9 cellular contexts compared by ENCODE assay signal in the genomic region with DNA sequence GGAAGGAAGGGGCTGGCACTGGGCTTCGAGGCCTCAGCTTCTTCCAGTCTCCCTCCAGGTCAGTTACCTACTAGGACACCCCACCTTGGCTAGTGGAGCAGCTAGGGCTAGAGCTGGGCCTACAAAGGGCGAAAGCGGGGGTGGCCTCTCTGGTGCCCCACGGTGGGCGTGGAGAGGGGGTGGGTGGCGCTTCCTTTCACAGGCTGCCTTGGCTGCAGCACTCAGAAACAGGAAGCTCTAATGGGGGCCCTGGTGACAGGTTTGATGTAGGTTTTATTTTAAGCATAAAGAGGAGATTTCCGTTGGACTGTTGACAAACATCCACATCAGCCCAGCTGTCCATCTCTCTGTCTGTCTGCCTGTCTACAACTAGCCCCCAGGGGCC. TPM values are rescaled to one million over a fixed set of nuclear protein-coding genes. Genes with fewer than 3 reads are reported as not detected.
A peak's percentile ranks its signal among the peaks of the same experiment; 100 is the strongest.
DNase-seq lines count a peak whose midpoint lies in the region; ATAC-seq, FAIRE-seq and TF ChIP-seq lines count a peak whose summit lies in the region.
"Had no signal": no experiment of that assay in that cellular context is flagged by ENCODE, and none has a peak within 500 bp of the region (broad histone marks: within the 10 kb centered on the region; RNA-seq: fewer than 3 reads in every experiment).

No MANE protein-coding gene starts in this region.

- TF ChIP-seq EP300 in HepG2 (IDR thresholded peaks at IDR 0.05; ENCODE audit: low read depth in 2 of 2, low read length in 2 of 2) (no peak), HepG2 (CRISPR knock-in tag; IDR thresholded peaks at IDR 0.05; ENCODE audit: borderline replicate concordance) (no peak)

- in situ Hi-C loops in HepG2 (cut with HindIII; ENCODE audit: extremely low pct_ligation_motif_present, low pct_unique_long_range_greater_than_20kb) = no loop called here

- no peaks in the 10 kb centered on the region for H4K20me1 ChIP-seq in HepG2 (ENCODE audit: insufficient read depth, low read length)

- CTCF ChIA-PET in HepG2 (lab: Yijun Ruan, JAX; ENCODE audit: low intra/inter-chr PET ratio, low total read pairs) = no interaction called here

- H2AFZ ChIP-seq in HepG2 (ENCODE audit: low read length) = no peak overlapping the region

- BruUV-seq in HepG2 (replicated peaks; lab: Mats Ljungman, UMichigan) = no TSS peak

- no peak for TF ChIP-seq RAD21 in HepG2 (CRISPR knock-in tag; IDR thresholded peaks at IDR 0.05)

- H3K79me2 ChIP-seq in HepG2 (ENCODE audit: insufficient read depth, low read length) = no peaks in the 10 kb centered on the region

- H3K36me3 ChIP-seq in right lobe of liver = no peaks in the 10 kb centered on the region
- no peaks in the 10 kb centered on the region for H3K36me3 ChIP-seq in HepG2 (replicated peaks in 1 of 2; ENCODE audit: control insufficient read depth in 1 of 2, insufficient read depth in 2 of 2, low read length in 2 of 2)
- peaks cover 0 to 6% of the 10 kb centered on the region in 2 donors for H3K36me3 ChIP-seq in esophagus (ENCODE audit: control insufficient read depth in 2 of 2, insufficient read depth in 2 of 2, low read length in 1 of 2)
- H3K36me3 ChIP-seq: neutrophil had no signal

- FAIRE-seq in HepG2 (lab: Jason Lieb, UNC) = no peak

- ATAC-seq in right lobe of liver (peak; percentile 25 to 37 (median 26)), HepG2 (no peak), GM21529 (IDR thresholded peaks at IDR 0.05; ENCODE audit: unreplicated experiment) (no peak)

- no peak for DNase-seq in right lobe of liver
- no peak for DNase-seq in HepG2 (ENCODE audit: low spot score)
- peak; percentile 53 for DNase-seq in activated CD4-positive, CD25-positive, alpha-beta regulatory T cell treated with anti-CD3 and anti-CD28 coated beads, Interleukin-2, amount 50 U/mL, for 72 hours
- no peak for DNase-seq in cerebellar nuclear complex (lab: John Stamatoyannopoulos, UW)
- DNase-seq in COR-L47 (lab: John Stamatoyannopoulos, UW) = no peak
- DNase-seq in D341Med (ENCODE audit: low spot score) = no peak

- H3K4me3 ChIP-seq in right lobe of liver (no peak overlapping the region), HepG2 (replicated peaks in 1 of 3; ENCODE audit: insufficient read depth in 1 of 3, low read depth in 2 of 3, low read length in 3 of 3) (no peak overlapping the region), esophagus (ENCODE audit: low read depth in 1 of 2, low read length in 2 of 2) (peak overlapping the region; percentile 16 to 56)

- TF ChIP-seq CTCF in right lobe of liver (IDR thresholded peaks at IDR 0.05) = no peak
- TF ChIP-seq CTCF in HepG2 (CRISPR knock-in tag; IDR thresholded peaks at IDR 0.05) = no peak

- TF ChIP-seq POLR2A in right lobe of liver (IDR thresholded peaks at IDR 0.05) (no peak), HepG2 (IDR thresholded peaks at IDR 0.05; ENCODE audit: insufficient read depth in 1 of 2, low read depth in 2 of 2, low read length in 2 of 2) (no peak)

- H3K27me3 ChIP-seq in right lobe of liver (no peaks in the 10 kb centered on the region), HepG2 (ENCODE audit: control insufficient read depth in 1 of 2, insufficient read depth in 2 of 2, low read length in 2 of 2) (no peaks in the 10 kb centered on the region; a peak in 1 of 5 replicates), esophagus (ENCODE audit: control insufficient read depth in 1 of 2, insufficient read depth in 2 of 2, low read length in 2 of 2) (no peaks in the 10 kb centered on the region)

- no peak overlapping the region for H3K4me2 ChIP-seq in HepG2 (ENCODE audit: low read depth, low read length)

- H3K27ac ChIP-seq in right lobe of liver = no peak overlapping the region
- no peak overlapping the region for H3K27ac ChIP-seq in HepG2 (ENCODE audit: extremely low read length, insufficient read depth, low read length)
- no peak overlapping the region for H3K27ac ChIP-seq in esophagus (ENCODE audit: low read depth in 2 of 2, low read length in 1 of 2)

- no peak overlapping the region for H3K9ac ChIP-seq in HepG2 (ENCODE audit: insufficient read depth, low read depth, low read length)

- POLR2A ChIA-PET in HepG2 (lab: Yijun Ruan, JAX) = no interaction called here

- H3K9me3 ChIP-seq in right lobe of liver = no peaks in the 10 kb centered on the region
- no peaks in the 10 kb centered on the region for H3K9me3 ChIP-seq in HepG2 (ENCODE audit: low read length)
- no peaks in the 10 kb centered on the region for H3K9me3 ChIP-seq in esophagus (ENCODE audit: control insufficient read depth in 2 of 2, insufficient read depth in 1 of 2, low read depth in 1 of 2, low read length in 1 of 2)
- H3K9me3 ChIP-seq: neutrophil had no signal

- WGBS in right lobe of liver (ENCODE audit: insufficient coverage, low coverage, low lambda C conversion rate, missing lambda C conversion rate) = 22% methylated on average over 1 of the region's 7 CpGs
- WGBS in HepG2 (ENCODE audit: low lambda C conversion rate) = 32% methylated on average over 7 of the region's 7 CpGs
- WGBS in esophagus, 2 donors = 44 to 62% methylated on average over 7 of the region's 7 CpGs

- intact Hi-C loops in right lobe of liver (cut with DNase I) = no loop called here
- intact Hi-C loops in HepG2 (cut with micrococcal nuclease; ENCODE audit: unreplicated experiment) = no loop called here

- H3K4me1 ChIP-seq in right lobe of liver (peaks cover 0 to 8% (median 0%) of the 10 kb centered on the region in 4 donors), HepG2 (ENCODE audit: insufficient read depth, low read length) (peaks cover 2% of the 10 kb centered on the region; the same call in 1 of the 2 replicates), esophagus (ENCODE audit: control insufficient read depth in 2 of 2, insufficient read depth in 2 of 2, low read length in 1 of 2) (peaks cover 9 to 37% of the 10 kb centered on the region in 2 donors)

TF ChIP-seq in HepG2, 621 proteins besides CTCF, POLR2A, EP300 and RAD21 (continues in another document):
- TF ChIP-seq ZBTB42 (CRISPR knock-in tag; IDR thresholded peaks at IDR 0.05) (no peak), IKZF4 (CRISPR knock-in tag; IDR thresholded peaks at IDR 0.05; ENCODE audit: borderline replicate concordance, low read depth, not compliant biosample characterization) (no peak), ZNF674 (CRISPR knock-in tag; IDR thresholded peaks at IDR 0.05; ENCODE audit: low read depth) (no peak), ZNF775 (CRISPR knock-in tag; IDR thresholded peaks at IDR 0.05; ENCODE audit: borderline replicate concordance) (no peak), PRDM15 (CRISPR knock-in tag; IDR thresholded peaks at IDR 0.05) (no peak), KDM5B (CRISPR knock-in tag; IDR thresholded peaks at IDR 0.05; ENCODE audit: borderline replicate concordance) (no peak), U2AF2 (IDR thresholded peaks at IDR 0.05; ENCODE audit: low read depth, low read length) (no peak), POLR2G (IDR thresholded peaks at IDR 0.05; ENCODE audit: low read depth, low read length) (no peak)

RNA-seq across cellular contexts. Expression of gene FAM110A, which starts 13.4 kb away (rescaled TPM):
- total RNA-seq in right lobe of liver (1 to 10 TPM; 1.4 to 4.1 (median 2.7) TPM), HepG2 (2016; rRNA removed; fragmentation: Illumina TruSeq; extraction: Trizol) (1.7 and 1.9 TPM in 2 replicates)
- 0.81 and 1.3 TPM in 2 replicates for total RNA-seq in HepG2 (2016; cell fraction: cytosol; rRNA removed; fragmentation: Illumina TruSeq; extraction: Trizol; ENCODE audit: low read depth)
- total RNA-seq in HepG2 (2016; cell fraction: insoluble cytoplasmic fraction; rRNA removed; fragmentation: Illumina TruSeq; extraction: Trizol) = 1.8 and 2.0 TPM in 2 replicates
- 1.8 and 2.3 TPM in 2 replicates for total RNA-seq in HepG2 (2016; cell fraction: membrane; rRNA removed; fragmentation: Illumina TruSeq; extraction: Trizol)
- total RNA-seq in HepG2 (2016; cell fraction: nucleus; rRNA removed; fragmentation: Illumina TruSeq; extraction: Trizol) = 1.4 and 1.5 TPM in 2 replicates
- polyA plus RNA-seq in HepG2 (2011; rRNA removed) (1.9 and 2.0 TPM in 2 replicates), esophagus (10 to 100 TPM; 24.6 to 27.0 TPM)
- polyA plus RNA-seq in HepG2 (2011; cell fraction: cytosol; rRNA removed) = 1.5 and 2.7 TPM in 2 replicates
- polyA plus RNA-seq in HepG2 (2011; cell fraction: nucleus; rRNA removed) = 6.1 and 6.2 TPM in 2 replicates
- polyA plus RNA-seq in HepG2 (2012) = 0.95 and 1.2 TPM in 2 replicates
- 0.83 and 1.3 TPM in 2 replicates for polyA plus RNA-seq in HepG2 (2016; cell fraction: cytosol; fragmentation: Illumina TruSeq; extraction: Trizol; ENCODE audit: low read depth)
- 2.6 and 3.0 TPM in 2 replicates for polyA plus RNA-seq in HepG2 (2016; cell fraction: insoluble cytoplasmic fraction; fragmentation: Illumina TruSeq; extraction: Trizol; ENCODE audit: low read depth)
- polyA plus RNA-seq in HepG2 (2016; cell fraction: membrane; fragmentation: Illumina TruSeq; extraction: Trizol; ENCODE audit: low read depth) = 1.3 and 1.8 TPM in 2 replicates
- polyA plus RNA-seq in HepG2 (2016; cell fraction: nucleus; fragmentation: Illumina TruSeq; extraction: Trizol; ENCODE audit: insufficient read depth, low read depth) = 3.1 and 3.2 TPM in 2 replicates
- polyA minus RNA-seq in HepG2 (2011; rRNA and poly(A)+ RNA removed; ENCODE audit: low replicate concordance) = 2.7 and 3.5 TPM in 2 replicates
- polyA minus RNA-seq in HepG2 (2011; cell fraction: cytosol; rRNA and poly(A)+ RNA removed) = 0.40 and 1.2 TPM in 2 replicates
- 0.50 and 0.52 TPM in 2 replicates for polyA minus RNA-seq in HepG2 (2011; cell fraction: nucleus; rRNA and poly(A)+ RNA removed)

Comparison
In these comparisons a context has a peak if more than half of its experiments do, and no peak if none do; other contexts are left out.
1. ATAC-seq: peak in right lobe of liver (4 of 4); none in HepG2 (single experiment) and GM21529 (single experiment).
2. H3K4me3 ChIP-seq: peak in esophagus (2 of 2); none in right lobe of liver (0 of 3) and HepG2 (0 of 3).